Comparison of ENCODE assay signal across 12 cellular contexts in genomic region chr3:152192936-152193672, GRCh38.
DNase-seq lines count a peak whose midpoint lies in the region; ATAC-seq lines count a peak whose summit lies in the region.
"Had no signal": no experiment of that assay in that cellular context is flagged by ENCODE, and none has a peak within 500 bp of the region (broad histone marks: within the 10 kb centered on the region; RNA-seq: fewer than 3 reads in every experiment).

No MANE protein-coding gene starts in this region.

- no peaks in the 10 kb centered on the region for H3K27me3 Mint-ChIP-seq in CD4-positive, alpha-beta memory T cell
- no peaks in the 10 kb centered on the region for H3K27me3 Mint-ChIP-seq in activated CD4-positive, alpha-beta memory T cell treated with anti-CD3 and anti-CD28 coated beads, Interleukin-2, amount 10 ng/mL, durations not matched to agents 7 days and 5 days
- H3K27me3 Mint-ChIP-seq: type B pancreatic cell had no signal

- no peaks in the 10 kb centered on the region for H3K27me3 ChIP-seq in CD4-positive, alpha-beta memory T cell (ENCODE audit: insufficient read depth, low read length)
- no peaks in the 10 kb centered on the region for H3K27me3 ChIP-seq in muscle layer of duodenum (ENCODE audit: low read depth, low read length)
- H3K27me3 ChIP-seq: adrenal gland had no signal

- H3K4me3 ChIP-seq in CD4-positive, alpha-beta memory T cell (ENCODE audit: low read length in 2 of 2): peak overlapping the region; percentile 31 to 37
- H3K4me3 ChIP-seq in muscle layer of duodenum (ENCODE audit: low read depth in 1 of 2, low read length in 2 of 2): peak overlapping the region in 1 of 2 donors; percentile 2
- H3K4me3 ChIP-seq: lung had no signal

- no peaks in the 10 kb centered on the region for H3K36me3 ChIP-seq in CD4-positive, alpha-beta memory T cell (ENCODE audit: insufficient read depth, low read length)
- no peaks in the 10 kb centered on the region for H3K36me3 ChIP-seq in muscle layer of duodenum (ENCODE audit: control insufficient read depth in 1 of 2, insufficient read depth in 2 of 2, low read length in 2 of 2)
- H3K36me3 ChIP-seq: adrenal gland had no signal

- intact Hi-C loops in CD4-positive, alpha-beta memory T cell (cut with micrococcal nuclease): loop anchor here (1.0 kb wide), 2 partner anchors 8 to 75 kb away; partner anchors contain the start of gene MBNL1

- no peak for DNase-seq in CD4-positive, alpha-beta memory T cell
- no peak for DNase-seq in activated CD4-positive, alpha-beta memory T cell treated with anti-CD3 and anti-CD28 coated beads, Interleukin-2, amount 10 ng/mL, durations not matched to agents 7 days and 5 days
- no peak for DNase-seq in GDM1 (lab: John Stamatoyannopoulos, UW)
- DNase-seq: adrenal gland, DMS153 had no signal

- H3K9me3 ChIP-seq in CD4-positive, alpha-beta memory T cell (ENCODE audit: control insufficient read depth in 1 of 2, low read length in 2 of 2): no peaks in the 10 kb centered on the region
- H3K9me3 ChIP-seq in muscle layer of duodenum (ENCODE audit: control insufficient read depth in 1 of 2, low read length in 2 of 2): no peaks in the 10 kb centered on the region
- H3K9me3 ChIP-seq: adrenal gland had no signal

- peak overlapping the region; percentile 62 for H3K27ac ChIP-seq in CD4-positive, alpha-beta memory T cell (ENCODE audit: low read depth, low read length)
- H3K27ac ChIP-seq in muscle layer of duodenum (ENCODE audit: low read length): peak overlapping the region; percentile 60

- peaks cover 0 to 1% (median 0%) of the 10 kb centered on the region in 8 donors for H3K9me3 Mint-ChIP-seq in CD4-positive, alpha-beta memory T cell
- no peaks in the 10 kb centered on the region for H3K9me3 Mint-ChIP-seq in activated CD4-positive, alpha-beta memory T cell treated with anti-CD3 and anti-CD28 coated beads, Interleukin-2, amount 10 ng/mL, durations not matched to agents 7 days and 5 days
- H3K9me3 Mint-ChIP-seq: type B pancreatic cell had no signal

- peak overlapping the region; percentile 81 to 97 (median 90) for H3K4me3 Mint-ChIP-seq in CD4-positive, alpha-beta memory T cell
- peak overlapping the region; percentile 75 for H3K4me3 Mint-ChIP-seq in activated CD4-positive, alpha-beta memory T cell treated with anti-CD3 and anti-CD28 coated beads, Interleukin-2, amount 10 ng/mL, durations not matched to agents 7 days and 5 days
- H3K4me3 Mint-ChIP-seq: type B pancreatic cell had no signal

- H3K36me3 Mint-ChIP-seq in CD4-positive, alpha-beta memory T cell: peaks cover 0 to 4% of the 10 kb centered on the region in 2 donors
- peaks cover 7% of the 10 kb centered on the region for H3K36me3 Mint-ChIP-seq in activated CD4-positive, alpha-beta memory T cell treated with anti-CD3 and anti-CD28 coated beads, Interleukin-2, amount 10 ng/mL, durations not matched to agents 7 days and 5 days (ENCODE audit: low read depth)
- H3K36me3 Mint-ChIP-seq: type B pancreatic cell had no signal

- CTCF ChIA-PET in CD4-positive, alpha-beta memory T cell (lab: Charles Lee; ENCODE audit: partially characterized antibody): interaction anchor here (0.7 to 2.0 kb wide), 18 partner anchors 9 to 279 kb away, joined by 3 to 14 read pairs (median 4); partner anchors contain the start of gene MBNL1
- CTCF ChIA-PET in activated CD4-positive, alpha-beta memory T cell treated with anti-CD3 and anti-CD28 coated beads, Interleukin-2, amount 10 ng/mL, durations not matched to agents 7 days and 5 days (lab: Charles Lee): interaction anchor here (0.8 to 2.0 kb wide), 11 partner anchors 9 to 121 kb away, joined by 3 to 7 read pairs (median 3); partner anchors contain the start of gene MBNL1

- peaks cover 82% of the 10 kb centered on the region for H3K4me1 ChIP-seq in CD4-positive, alpha-beta memory T cell (ENCODE audit: insufficient read depth, low read length)
- H3K4me1 ChIP-seq in muscle layer of duodenum (ENCODE audit: control insufficient read depth in 1 of 2, insufficient read depth in 2 of 2, low read length in 2 of 2): peaks cover 0 to 6% of the 10 kb centered on the region in 2 donors

- H3K27ac Mint-ChIP-seq in CD4-positive, alpha-beta memory T cell: peak overlapping the region; percentile 89 to 98 (median 92)
- H3K27ac Mint-ChIP-seq in activated CD4-positive, alpha-beta memory T cell treated with anti-CD3 and anti-CD28 coated beads, Interleukin-2, amount 10 ng/mL, durations not matched to agents 7 days and 5 days: peak overlapping the region; percentile 87
- H3K27ac Mint-ChIP-seq: type B pancreatic cell had no signal

- ATAC-seq in HG02571 (IDR thresholded peaks at IDR 0.05; ENCODE audit: unreplicated experiment) (peak; percentile 2), GM19351 (IDR thresholded peaks at IDR 0.05; ENCODE audit: unreplicated experiment) (no peak), GM19328 (IDR thresholded peaks at IDR 0.05; ENCODE audit: unreplicated experiment) (no peak), HG02678 (IDR thresholded peaks at IDR 0.05; ENCODE audit: unreplicated experiment) (no peak)

- POLR2A ChIA-PET in CD4-positive, alpha-beta memory T cell (lab: Charles Lee; ENCODE audit: partially characterized antibody): interaction anchor here (0.6 to 2.8 kb wide), 25 partner anchors 9 to 250 kb away, joined by 3 to 65 read pairs (median 6); partner anchors contain the start of gene MBNL1
- POLR2A ChIA-PET in activated CD4-positive, alpha-beta memory T cell treated with anti-CD3 and anti-CD28 coated beads, Interleukin-2, amount 10 ng/mL, durations not matched to agents 7 days and 5 days (lab: Charles Lee): interaction anchor here (0.7 to 2.7 kb wide), 22 partner anchors 11 to 259 kb away, joined by 3 to 47 read pairs (median 4); partner anchors contain the start of gene MBNL1

- H3K4me1 Mint-ChIP-seq in CD4-positive, alpha-beta memory T cell: peaks cover 60 to 85% (median 73%) of the 10 kb centered on the region in 4 donors
- peaks cover 79% of the 10 kb centered on the region for H3K4me1 Mint-ChIP-seq in activated CD4-positive, alpha-beta memory T cell treated with anti-CD3 and anti-CD28 coated beads, Interleukin-2, amount 10 ng/mL, durations not matched to agents 7 days and 5 days
